Comparison of ENCODE assay signal across 24 cellular contexts in genomic region chr2:186917866-186918265, GRCh38.
DNase-seq lines count a peak whose midpoint lies in the region; ATAC-seq, FAIRE-seq and TF ChIP-seq lines count a peak whose summit lies in the region.
"Had no signal": no experiment of that assay in that cellular context is flagged by ENCODE, and none has a peak within 500 bp of the region (broad histone marks: within the 10 kb centered on the region; RNA-seq: fewer than 3 reads in every experiment).

No MANE protein-coding gene starts in this region.

- no peak overlapping the region for H3K4me3 Mint-ChIP-seq in type B pancreatic cell
- H3K4me3 Mint-ChIP-seq: CD4-positive, alpha-beta T cell; GM23338 had no signal

- intact Hi-C loops in sciatic nerve (cut with DNase I): no loop called here

- no peak for FAIRE-seq in GM19239 (lab: Jason Lieb, UNC)
- FAIRE-seq: A549 had no signal

- H3K9me3 Mint-ChIP-seq in type B pancreatic cell: no peaks in the 10 kb centered on the region
- H3K9me3 Mint-ChIP-seq: CD4-positive, alpha-beta T cell; GM23338 had no signal

- no peaks in the 10 kb centered on the region for H3K4me1 Mint-ChIP-seq in type B pancreatic cell (ENCODE audit: unreplicated experiment)
- H3K4me1 Mint-ChIP-seq: GM23338 had no signal

- H3K4me1 ChIP-seq in adipocyte (ENCODE audit: control insufficient read depth, insufficient read depth, low read length): peaks cover 4% of the 10 kb centered on the region
- H3K4me1 ChIP-seq: A549 had no signal

- no peaks in the 10 kb centered on the region for H3K27me3 ChIP-seq in adipocyte (replicated peaks; ENCODE audit: control insufficient read depth, insufficient read depth, low read length)

- no peak overlapping the region for H3K4me3 ChIP-seq in adipocyte (ENCODE audit: low read length)
- H3K4me3 ChIP-seq: A549, GM23338 had no signal

- no peaks in the 10 kb centered on the region for H3K36me3 ChIP-seq in adipocyte (ENCODE audit: control insufficient read depth, insufficient read depth, low read length, severe bottlenecking)

- no peak overlapping the region for H3K9ac ChIP-seq in adipocyte (ENCODE audit: low read length)
- H3K9ac ChIP-seq: SK-N-SH had no signal

- H3K36me3 Mint-ChIP-seq in type B pancreatic cell: no peaks in the 10 kb centered on the region

- no peaks in the 10 kb centered on the region for H3K27me3 Mint-ChIP-seq in type B pancreatic cell
- H3K27me3 Mint-ChIP-seq: CD4-positive, alpha-beta T cell had no signal

- no peak overlapping the region for H3K27ac Mint-ChIP-seq in type B pancreatic cell
- H3K27ac Mint-ChIP-seq: CD4-positive, alpha-beta T cell; GM23338 had no signal

- no peak for TF ChIP-seq CTCF in type B pancreatic cell (conservative IDR thresholded peaks at IDR 0.05)

- no peaks in the 10 kb centered on the region for H3K9me3 ChIP-seq in adipocyte (ENCODE audit: control insufficient read depth, low read length)
- H3K9me3 ChIP-seq: A549, SK-N-SH had no signal

- DNase-seq in EL (peak; percentile 35), HT1080 (ENCODE audit: low read depth) (peak; percentile 43), adipocyte (ENCODE audit: low read depth) (peak; percentile 8), fibroblast of gingiva (ENCODE audit: low read depth) (peak; percentile 8), type B pancreatic cell (ENCODE audit: extremely low spot score, unreplicated experiment) (no peak), GM19239 (ENCODE audit: insufficient read length, low spot score) (no peak), sciatic nerve (ENCODE audit: low spot score) (no peak)
- DNase-seq: Calu3; CD4-positive, alpha-beta T cell; IMR-90; MM.1S; NCI-H1092; NCI-H146; NCI-H2107; NCI-H2227 treated with DMSO at 0.1 percent for 48 hours; NCI-H524; NCI-H82; OCI-M1; RPMI8226; SHP77 treated with DMSO at 0.1 percent for 48 hours; SK-N-SH had no signal

- ATAC-seq in GM18907 (IDR thresholded peaks at IDR 0.05; ENCODE audit: unreplicated experiment): no peak
- ATAC-seq in sciatic nerve: no peak
- ATAC-seq: A549, GM23338 had no signal

Comparison
In these comparisons a context has a peak if more than half of its experiments do, and no peak if none do; other contexts are left out.
1. DNase-seq: peak in EL (single experiment), HT1080 (single experiment), adipocyte (single experiment) and fibroblast of gingiva (single experiment); none in type B pancreatic cell (single experiment), GM19239 (single experiment) and sciatic nerve (single experiment).